14 cellular contexts compared by ENCODE assay signal in genomic region chr11:104462346-104462745, GRCh38.
DNase-seq lines count a peak whose midpoint lies in the region; ATAC-seq and TF ChIP-seq lines count a peak whose summit lies in the region.
"Had no signal": no experiment of that assay in that cellular context is flagged by ENCODE, and none has a peak within 500 bp of the region (broad histone marks: within the 10 kb centered on the region; RNA-seq: fewer than 3 reads in every experiment).

No MANE protein-coding gene starts in this region.

- ATAC-seq in heart left ventricle: peak in 3 of 4 donors; percentile 56 to 60 (median 57)

- no peaks in the 10 kb centered on the region for H4K20me1 ChIP-seq in SK-N-SH (ENCODE audit: insufficient read depth)

- no peak for TF ChIP-seq EP300 in SK-N-SH (IDR thresholded peaks at IDR 0.05; ENCODE audit: borderline replicate concordance in 1 of 2, low read depth in 1 of 2, low read length in 1 of 2)

- CTCF ChIA-PET in SK-N-SH (lab: Yijun Ruan, JAX): interaction anchor here (1.0 kb wide), 1 partner anchor 15 kb away, joined by 3 read pairs; no protein-coding TSS in a partner anchor

- H3K4me3 ChIP-seq in heart left ventricle (no peak overlapping the region), right atrium auricular region (no peak overlapping the region), SK-N-SH (ENCODE audit: low read depth in 2 of 2, low read length in 1 of 2) (no peak overlapping the region), WERI-Rb-1 (ENCODE audit: low read depth, low read length) (no peak overlapping the region)
- H3K4me3 ChIP-seq: adrenal gland, coronary artery, suprapubic skin had no signal

- 77 to 88% (median 82%) methylated on average over 2 of the region's 2 CpGs for WGBS in heart left ventricle, 4 donors
- WGBS in SK-N-SH (ENCODE audit: low lambda C conversion rate): 41% methylated on average over 2 of the region's 2 CpGs

- no peak overlapping the region for H3K9ac ChIP-seq in SK-N-SH

- no peak overlapping the region for H2AFZ ChIP-seq in SK-N-SH (ENCODE audit: low read depth)

- no peak for TF ChIP-seq RAD21 in SK-N-SH (IDR thresholded peaks at IDR 0.05; ENCODE audit: low read length)

- POLR2A ChIA-PET in SK-N-SH (lab: Yijun Ruan, JAX): no interaction called here

- H3K9me3 ChIP-seq in heart left ventricle (no peaks in the 10 kb centered on the region), right atrium auricular region (no peaks in the 10 kb centered on the region), SK-N-SH (no peaks in the 10 kb centered on the region), WERI-Rb-1 (ENCODE audit: severe bottlenecking) (no peaks in the 10 kb centered on the region)
- H3K9me3 ChIP-seq: adrenal gland, suprapubic skin had no signal

- H3K27ac ChIP-seq in heart left ventricle (no peak overlapping the region), right atrium auricular region (no peak overlapping the region), SK-N-SH (ENCODE audit: low read depth in 2 of 2, low read length in 1 of 2) (no peak overlapping the region; a peak in 1 of 4 replicates), WERI-Rb-1 (no peak overlapping the region)
- H3K27ac ChIP-seq: adrenal gland, coronary artery, suprapubic skin had no signal

- TF ChIP-seq CTCF in heart left ventricle (IDR thresholded peaks at IDR 0.05): no peak
- no peak for TF ChIP-seq CTCF in right atrium auricular region (IDR thresholded peaks at IDR 0.05)
- no peak for TF ChIP-seq CTCF in SK-N-SH (IDR thresholded peaks at IDR 0.05)
- no peak for TF ChIP-seq CTCF in WERI-Rb-1 (IDR thresholded peaks at IDR 0.05; ENCODE audit: low read depth, low read length)

- no peaks in the 10 kb centered on the region for H3K27me3 ChIP-seq in heart left ventricle
- no peaks in the 10 kb centered on the region for H3K27me3 ChIP-seq in right atrium auricular region
- H3K27me3 ChIP-seq in SK-N-SH (ENCODE audit: insufficient read depth): no peaks in the 10 kb centered on the region
- no peaks in the 10 kb centered on the region for H3K27me3 ChIP-seq in WERI-Rb-1 (ENCODE audit: insufficient read depth, low read depth, severe bottlenecking)
- H3K27me3 ChIP-seq: adrenal gland, suprapubic skin had no signal

- no peaks in the 10 kb centered on the region for H3K79me2 ChIP-seq in SK-N-SH (ENCODE audit: insufficient read depth)

- no peak overlapping the region for H3K4me2 ChIP-seq in SK-N-SH

- H3F3A ChIP-seq in SK-N-SH (replicated peaks; ENCODE audit: insufficient read depth): no peaks in the 10 kb centered on the region

- DNase-seq in heart left ventricle: peak in 4 of 5 donors; percentile 20 to 26 (median 24)
- no peak for DNase-seq in right atrium auricular region (ENCODE audit: low spot score)
- DNase-seq in SK-N-SH: no peak
- DNase-seq in fibroblast of peridontal ligament (ENCODE audit: extremely low read depth): peak; percentile 78
- peak; percentile 2 for DNase-seq in stromal cell of bone marrow (ENCODE audit: low read depth)
- no peak for DNase-seq in WERI-Rb-1
- DNase-seq in NCI-H2227 treated with DMSO at 0.1 percent for 48 hours (lab: John Stamatoyannopoulos, UW): no peak
- no peak for DNase-seq in NCI-H526 treated with DMSO at 0.1 percent for 48 hours (lab: John Stamatoyannopoulos, UW)
- DNase-seq: ACHN; activated CD4-positive, alpha-beta T cell treated with anti-CD3 and anti-CD28 coated beads, Interleukin-2, amount 50 U/mL, for 48 hours; adrenal gland; NCI-H2171 had no signal

- no peak for TF ChIP-seq POLR2A in heart left ventricle (IDR thresholded peaks at IDR 0.05)

- no peaks in the 10 kb centered on the region for H3K9me2 ChIP-seq in SK-N-SH

- peaks cover 0 to 6% (median 0%) of the 10 kb centered on the region in 12 donors for H3K4me1 ChIP-seq in heart left ventricle
- no peaks in the 10 kb centered on the region for H3K4me1 ChIP-seq in right atrium auricular region
- no peaks in the 10 kb centered on the region; a peak in 1 of 4 replicates for H3K4me1 ChIP-seq in SK-N-SH (ENCODE audit: control insufficient read depth in 1 of 2, insufficient read depth in 2 of 2, low read depth in 1 of 2, low read length in 1 of 2)
- H3K4me1 ChIP-seq: adrenal gland, suprapubic skin had no signal

- intact Hi-C loops in heart left ventricle (cut with DNase I): no loop called here

- H3K36me3 ChIP-seq in heart left ventricle: no peaks in the 10 kb centered on the region
- H3K36me3 ChIP-seq in right atrium auricular region: no peaks in the 10 kb centered on the region
- H3K36me3 ChIP-seq in SK-N-SH (replicated peaks in 1 of 2; ENCODE audit: control insufficient read depth in 1 of 2, insufficient read depth in 2 of 2, low read length in 1 of 2): no peaks in the 10 kb centered on the region
- H3K36me3 ChIP-seq in WERI-Rb-1: no peaks in the 10 kb centered on the region
- H3K36me3 ChIP-seq: adrenal gland, suprapubic skin had no signal

TF ChIP-seq in SK-N-SH, 30 proteins besides CTCF, POLR2A, EP300 and RAD21:
- TF ChIP-seq FOSL2 (IDR thresholded peaks at IDR 0.05; ENCODE audit: borderline replicate concordance, low read depth) (peak; percentile 6; the same call in 1 of the 2 replicates), JUND (IDR thresholded peaks at IDR 0.05) (peak; percentile 40; the same call in 1 of the 2 replicates), GABPA (IDR thresholded peaks at IDR 0.05; ENCODE audit: low read depth) (no peak), TCF12 (IDR thresholded peaks at IDR 0.05) (peak; percentile 69)

Comparison
In these comparisons a context has a peak if more than half of its experiments do, and no peak if none do; other contexts are left out.
1. DNase-seq: peak in heart left ventricle (4 of 5), fibroblast of peridontal ligament (single experiment) and stromal cell of bone marrow (single experiment); none in right atrium auricular region (single experiment), SK-N-SH (single experiment), WERI-Rb-1 (single experiment), NCI-H2227 treated with DMSO at 0.1 percent for 48 hours (single experiment) and NCI-H526 treated with DMSO at 0.1 percent for 48 hours (single experiment).